ENCODE assay signal across 1 cellular context in the genomic region with DNA sequence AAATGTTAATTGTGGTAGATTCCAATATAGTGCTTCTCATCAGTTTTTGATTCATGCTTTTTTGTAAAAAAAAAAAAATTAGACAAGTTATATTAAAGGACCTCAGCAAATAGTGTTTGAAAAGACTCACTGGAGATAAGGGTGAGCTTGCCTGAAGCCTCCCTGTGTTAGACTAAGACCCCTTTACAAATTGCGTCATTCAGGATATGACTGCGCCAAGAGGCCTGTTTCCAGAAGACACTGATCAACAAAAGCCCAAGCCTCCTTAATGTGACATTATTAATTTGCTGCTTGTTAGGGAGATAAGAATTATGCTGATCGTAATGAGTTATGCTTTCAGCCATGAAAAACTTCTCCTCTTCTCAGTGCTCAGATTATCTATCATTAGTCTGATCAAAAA.
A peak's percentile ranks its signal among the peaks of the same experiment; 100 is the strongest.
TF ChIP-seq lines count a peak whose summit lies in the region.

No MANE protein-coding gene starts in this region.

TF ChIP-seq in SK-N-SH treated with all-trans-retinoic acid at 6 μM for 48 hours, 23 proteins besides CTCF, POLR2A, EP300 and RAD21 (continued from another document):
- no peak for TF ChIP-seq TSHZ2 (CRISPR knock-in tag; IDR thresholded peaks at IDR 0.05)
- no peak for TF ChIP-seq ZFP30 (CRISPR knock-in tag; IDR thresholded peaks at IDR 0.05)
- TF ChIP-seq TCF4 (CRISPR knock-in tag; IDR thresholded peaks at IDR 0.05; ENCODE audit: borderline replicate concordance), result peak; percentile 59; the same call in 1 of the 2 replicates
